In genomic region chr15:65818927-65819562, GRCh38 we compare ENCODE assay signal across 1 cellular context.
TF ChIP-seq lines count a peak whose summit lies in the region.

No MANE protein-coding gene starts in this region.

TF ChIP-seq in K562, 482 proteins besides CTCF, POLR2A, EP300 and RAD21 (continued from another document):
- TF ChIP-seq, protein P1, sequence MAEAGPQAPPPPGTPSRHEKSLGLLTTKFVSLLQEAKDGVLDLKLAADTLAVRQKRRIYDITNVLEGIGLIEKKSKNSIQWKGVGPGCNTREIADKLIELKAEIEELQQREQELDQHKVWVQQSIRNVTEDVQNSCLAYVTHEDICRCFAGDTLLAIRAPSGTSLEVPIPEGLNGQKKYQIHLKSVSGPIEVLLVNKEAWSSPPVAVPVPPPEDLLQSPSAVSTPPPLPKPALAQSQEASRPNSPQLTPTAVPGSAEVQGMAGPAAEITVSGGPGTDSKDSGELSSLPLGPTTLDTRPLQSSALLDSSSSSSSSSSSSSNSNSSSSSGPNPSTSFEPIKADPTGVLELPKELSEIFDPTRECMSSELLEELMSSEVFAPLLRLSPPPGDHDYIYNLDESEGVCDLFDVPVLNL (CRISPR knock-in tag; IDR thresholded peaks at IDR 0.05; ENCODE audit: low read depth), result no peak
- TF ChIP-seq NR2C1 (IDR thresholded peaks at IDR 0.05), result no peak
- TF ChIP-seq NR2C1 (tag; IDR thresholded peaks at IDR 0.05), result no peak
- no peak for TF ChIP-seq PHF21A (IDR thresholded peaks at IDR 0.05; ENCODE audit: borderline replicate concordance, low read depth)
- no peak for TF ChIP-seq ERF (CRISPR knock-in tag; IDR thresholded peaks at IDR 0.05)
- TF ChIP-seq SIX5 (IDR thresholded peaks at IDR 0.05; ENCODE audit: borderline replicate concordance in 1 of 2, insufficient read depth in 1 of 2, low read depth in 1 of 2, low read length in 2 of 2), result no peak
- no peak for TF ChIP-seq PRPF4 (IDR thresholded peaks at IDR 0.05; ENCODE audit: insufficient read depth, low read depth, low read length, poor library complexity, severe bottlenecking)
- TF ChIP-seq STAT5A (IDR thresholded peaks at IDR 0.05; ENCODE audit: borderline replicate concordance, low read length), result peak; percentile 46; the same call in 1 of the 2 replicates
- TF ChIP-seq TBL1XR1 (IDR thresholded peaks at IDR 0.05; ENCODE audit: low read length in 2 of 2), result no peak
- no peak for TF ChIP-seq E2F3 (CRISPR knock-in tag; IDR thresholded peaks at IDR 0.05)
